9 cellular contexts compared by ENCODE assay signal in genomic region chr2:101038455-101039255, GRCh38. TPM values are rescaled to one million over a fixed set of nuclear protein-coding genes. Genes with fewer than 3 reads are reported as not detected.
DNase-seq lines count a peak whose midpoint lies in the region; TF ChIP-seq lines count a peak whose summit lies in the region.
"Had no signal": no experiment of that assay in that cellular context is flagged by ENCODE, and none has a peak within 500 bp of the region (broad histone marks: within the 10 kb centered on the region; RNA-seq: fewer than 3 reads in every experiment).

No MANE protein-coding gene starts in this region.

- H3K9me2 ChIP-seq in MM.1S (replicated peaks; ENCODE audit: insufficient read depth, low read length): no peaks in the 10 kb centered on the region

- H3K36me3 ChIP-seq in MM.1S (replicated peaks; ENCODE audit: insufficient read depth, low read length) (no peaks in the 10 kb centered on the region), brain microvascular endothelial cell (replicated peaks) (no peaks in the 10 kb centered on the region), neuronal stem cell (replicated peaks in 1 of 2; ENCODE audit: control insufficient read depth in 2 of 2, insufficient read depth in 2 of 2, low read length in 2 of 2) (peaks cover 0 to 2% of the 10 kb centered on the region in 2 donors)

- no peaks in the 10 kb centered on the region for H3K79me2 ChIP-seq in MM.1S (ENCODE audit: low read length)

- H3K27ac ChIP-seq in MM.1S (ENCODE audit: low read length): no peak overlapping the region
- H3K27ac ChIP-seq in brain microvascular endothelial cell: no peak overlapping the region
- no peak overlapping the region for H3K27ac ChIP-seq in neuronal stem cell (replicated peaks; ENCODE audit: low read length)

- no peak overlapping the region for H4K91ac ChIP-seq in neuronal stem cell (ENCODE audit: low read depth, low read length, poor library complexity)

- H3K9me3 ChIP-seq in MM.1S (replicated peaks; ENCODE audit: insufficient read depth, low read length): no peaks in the 10 kb centered on the region
- H3K9me3 ChIP-seq in neuronal stem cell (replicated peaks in 1 of 2; ENCODE audit: control insufficient read depth in 2 of 2, insufficient read depth in 1 of 2, low read depth in 1 of 2, low read length in 2 of 2): no peaks in the 10 kb centered on the region

- no peak overlapping the region for H3K18ac ChIP-seq in neuronal stem cell (ENCODE audit: low read length)

- in situ Hi-C loops in brain microvascular endothelial cell (cut with HindIII; ENCODE audit: low pct_ligation_motif_present, low sequenced_read_pairs): loop anchor here (25.0 kb wide), 1 partner anchor 174 kb away; no protein-coding TSS in a partner anchor

- TF ChIP-seq CTCF in MM.1S (IDR thresholded peaks at IDR 0.05; ENCODE audit: low read length) (peak; percentile 47), brain microvascular endothelial cell (IDR thresholded peaks at IDR 0.05; ENCODE audit: low read depth, low read length, missing control alignments) (peak; percentile 74)

- no peaks in the 10 kb centered on the region for H3K27me3 ChIP-seq in MM.1S (replicated peaks; ENCODE audit: insufficient read depth, low read length)
- H3K27me3 ChIP-seq in brain microvascular endothelial cell (replicated peaks): no peaks in the 10 kb centered on the region
- no peaks in the 10 kb centered on the region for H3K27me3 ChIP-seq in neuronal stem cell (ENCODE audit: control insufficient read depth in 3 of 3, insufficient read depth in 3 of 3, low read depth in 1 of 3, low read length in 3 of 3)

- no peak overlapping the region for H2BK15ac ChIP-seq in neuronal stem cell (ENCODE audit: low read length)

- no peak overlapping the region for H2AK5ac ChIP-seq in neuronal stem cell (ENCODE audit: low read depth, low read length)

- H2BK12ac ChIP-seq in neuronal stem cell (ENCODE audit: low read length): no peak overlapping the region

- no peak overlapping the region for H2AFZ ChIP-seq in MM.1S (ENCODE audit: low read length)
- H2AFZ ChIP-seq in neuronal stem cell (ENCODE audit: low read length): no peak overlapping the region

- H3K4me1 ChIP-seq in MM.1S (ENCODE audit: low read length): peaks cover 8% of the 10 kb centered on the region
- peaks cover 0 to 1% of the 10 kb centered on the region in 2 donors for H3K4me1 ChIP-seq in neuronal stem cell (ENCODE audit: control insufficient read depth in 2 of 2, insufficient read depth in 1 of 2, low read depth in 1 of 2, low read length in 2 of 2)

- H2BK5ac ChIP-seq in neuronal stem cell (ENCODE audit: low read length): no peak overlapping the region

- H4K20me1 ChIP-seq in MM.1S (ENCODE audit: insufficient read depth, low read length): no peaks in the 10 kb centered on the region

- no peak overlapping the region for H3K4ac ChIP-seq in neuronal stem cell (ENCODE audit: low read length)

- H3K79me1 ChIP-seq in neuronal stem cell (ENCODE audit: low read depth, low read length): no peaks in the 10 kb centered on the region

- H3K14ac ChIP-seq in neuronal stem cell (ENCODE audit: low read length): peak overlapping the region; percentile 72

- peaks cover 3% of the 10 kb centered on the region; the same call in 1 of the 2 replicates for H3F3A ChIP-seq in MM.1S (ENCODE audit: insufficient read depth, low read length)

- H3K4me3 ChIP-seq in MM.1S (ENCODE audit: low read length) (no peak overlapping the region), brain microvascular endothelial cell (ENCODE audit: low read depth, low read length) (no peak overlapping the region), neuronal stem cell (ENCODE audit: low read length in 2 of 2) (no peak overlapping the region)

- H4K8ac ChIP-seq in neuronal stem cell (ENCODE audit: low read depth, low read length): no peak overlapping the region

- DNase-seq in NCI-H146 (lab: John Stamatoyannopoulos, UW) (peak; percentile 6), NCI-H146 treated with DMSO at 0.1 percent for 48 hours (lab: John Stamatoyannopoulos, UW; ENCODE audit: unreplicated experiment) (no peak), MM.1S (no peak), brain microvascular endothelial cell (no peak), neuronal stem cell (ENCODE audit: low spot score) (no peak), amniotic stem cell (lab: John Stamatoyannopoulos, UW) (no peak), NCI-H510A (lab: John Stamatoyannopoulos, UW) (no peak), occipital lobe (lab: John Stamatoyannopoulos, UW) (no peak)
- DNase-seq: natural killer cell had no signal

- no peak overlapping the region for H3K4me2 ChIP-seq in MM.1S (ENCODE audit: low read depth, low read length)
- H3K4me2 ChIP-seq in neuronal stem cell (ENCODE audit: insufficient read depth, low read length, poor library complexity, severe bottlenecking): no peak overlapping the region

- H3K23ac ChIP-seq in neuronal stem cell (ENCODE audit: low read depth, low read length, poor library complexity): peak overlapping the region; percentile 82

- H3K9ac ChIP-seq in MM.1S (ENCODE audit: low read length) (no peak overlapping the region), neuronal stem cell (ENCODE audit: low read depth, low read length, poor library complexity) (no peak overlapping the region)

- no peak overlapping the region for H2BK120ac ChIP-seq in neuronal stem cell (ENCODE audit: low read depth, low read length)

- WGBS in neuronal stem cell (ENCODE audit: extremely low coverage in 2 of 2, insufficient read length in 2 of 2, insufficient replicate concordance in 1 of 2), 2 donors: no CpG with 5 or more reads among the region's 21 CpGs

RNA-seq across cellular contexts. Expression of gene RPL31, which starts 36.6 kb away (rescaled TPM):
- 2,267 TPM for polyA plus RNA-seq in neuronal stem cell (2013, experiment 1 of 2)
- 2,302 TPM for polyA plus RNA-seq in neuronal stem cell (2013, experiment 2 of 2)
- 876 TPM for total RNA-seq in occipital lobe
